21 cellular contexts compared by ENCODE assay signal in genomic region chr1:178548108-178548507, GRCh38. TPM values are rescaled to one million over a fixed set of nuclear protein-coding genes. Genes with fewer than 3 reads are reported as not detected.
DNase-seq lines count a peak whose midpoint lies in the region; ATAC-seq, FAIRE-seq and TF ChIP-seq lines count a peak whose summit lies in the region.
"Had no signal": no experiment of that assay in that cellular context is flagged by ENCODE, and none has a peak within 500 bp of the region (broad histone marks: within the 10 kb centered on the region; RNA-seq: fewer than 3 reads in every experiment).

No MANE protein-coding gene starts in this region.

- H3K27ac ChIP-seq in HCT116 (ENCODE audit: low read depth, low read length) (no peak overlapping the region), PC-3 (ENCODE audit: low read length) (no peak overlapping the region), keratinocyte (ENCODE audit: control insufficient read depth, insufficient read depth, low read length) (no peak overlapping the region), mesenchymal stem cell (ENCODE audit: low read length, poor library complexity, severe bottlenecking) (no peak overlapping the region)

- H4K8ac ChIP-seq in mesenchymal stem cell (ENCODE audit: low read length), result no peak overlapping the region

- H2AFZ ChIP-seq in HCT116 (ENCODE audit: low read depth, low read length, poor library complexity, severe bottlenecking), result no peak overlapping the region
- no peak overlapping the region for H2AFZ ChIP-seq in PC-3 (ENCODE audit: low read length)
- no peak overlapping the region for H2AFZ ChIP-seq in keratinocyte (ENCODE audit: control insufficient read depth, low read length)
- H2AFZ ChIP-seq in mesenchymal stem cell (ENCODE audit: low read depth, low read length), result no peak overlapping the region

- no peaks in the 10 kb centered on the region for H3F3A ChIP-seq in PC-3 (ENCODE audit: low read length, unreplicated experiment)

- RAD21 ChIA-PET in HCT116 (lab: Charles Lee; ENCODE audit: low non-redundant PET in 1 of 2, low total read pairs in 2 of 2, uncharacterized antibody in 2 of 2, unreplicated experiment in 2 of 2), result no interaction called here

- ATAC-seq in HCT116 (peak; percentile 77), PC-3 (no peak), GM21381 (IDR thresholded peaks at IDR 0.05; ENCODE audit: unreplicated experiment) (no peak)
- ATAC-seq: CD8-positive, alpha-beta T cell had no signal

- H3K79me1 ChIP-seq in mesenchymal stem cell (replicated peaks; ENCODE audit: low read length, poor library complexity, severe bottlenecking), result peaks cover 20% of the 10 kb centered on the region

- H3K9me2 ChIP-seq in HCT116 (ENCODE audit: insufficient read depth), result no peaks in the 10 kb centered on the region
- no peaks in the 10 kb centered on the region for H3K9me2 ChIP-seq in PC-3 (replicated peaks; ENCODE audit: low read length)

- POLR2A ChIA-PET in HCT116 (lab: Charles Lee) (no interaction called here), PC-3 (lab: Charles Lee; ENCODE audit: unreplicated experiment) (no interaction called here)

- no peak overlapping the region for H2BK120ac ChIP-seq in mesenchymal stem cell (ENCODE audit: low read depth, low read length)

- TF ChIP-seq CTCF in HCT116 (IDR thresholded peaks at IDR 0.05 in 2 of 3, conservative IDR thresholded peaks at IDR 0.05 in 1 of 3; ENCODE audit: borderline replicate concordance in 1 of 3, insufficient read depth in 1 of 3, low read depth in 2 of 3, low read length in 2 of 3) (peak; percentile 43 to 52 (median 49); a peak in 5 of 6 replicates), PC-3 (conservative IDR thresholded peaks at IDR 0.05; ENCODE audit: low read depth, low read length) (peak; percentile 25; the same call in 1 of the 2 replicates), keratinocyte (optimal IDR thresholded peaks at IDR 0.05 in 1 of 3, IDR thresholded peaks at IDR 0.05 in 1 of 3, conservative IDR thresholded peaks at IDR 0.05 in 1 of 3; ENCODE audit: extremely low read depth in 1 of 3, insufficient read depth in 2 of 3, low read length in 3 of 3) (peak in 2 of 3 experiments; percentile 9 to 14)

- no peak overlapping the region for H2BK5ac ChIP-seq in mesenchymal stem cell (ENCODE audit: low read depth, low read length, poor library complexity, severe bottlenecking)

- H3K4me2 ChIP-seq in HCT116 (ENCODE audit: low read length) (no peak overlapping the region), PC-3 (ENCODE audit: low read length) (no peak overlapping the region), keratinocyte (ENCODE audit: control insufficient read depth, extremely low read depth, insufficient read depth, low read depth, low read length) (no peak overlapping the region), mesenchymal stem cell (ENCODE audit: low read length, poor library complexity, severe bottlenecking) (no peak overlapping the region)

- H2BK12ac ChIP-seq in mesenchymal stem cell (ENCODE audit: low read length in 2 of 2), result no peak overlapping the region

- H3K9ac ChIP-seq in HCT116 (ENCODE audit: low read length) (no peak overlapping the region), PC-3 (ENCODE audit: low read length) (no peak overlapping the region), keratinocyte (ENCODE audit: control insufficient read depth, extremely low read depth, insufficient read depth, low read length) (no peak overlapping the region), mesenchymal stem cell (ENCODE audit: low read length) (no peak overlapping the region)

- H3K4me3 ChIP-seq in HCT116 (replicated peaks in 1 of 2; ENCODE audit: low read depth in 1 of 2, low read length in 2 of 2), result no peak overlapping the region
- H3K4me3 ChIP-seq in PC-3 (ENCODE audit: low read length), result no peak overlapping the region
- H3K4me3 ChIP-seq in keratinocyte (ENCODE audit: control insufficient read depth in 2 of 3, extremely low read depth in 1 of 3, insufficient read depth in 2 of 3, low read depth in 1 of 3, low read length in 3 of 3), result no peak overlapping the region
- no peak overlapping the region for H3K4me3 ChIP-seq in mesenchymal stem cell (ENCODE audit: insufficient read depth in 1 of 2, low read depth in 1 of 2, low read length in 2 of 2)

- no peak overlapping the region for H4K91ac ChIP-seq in mesenchymal stem cell (ENCODE audit: low read length)

- H3K9me3 ChIP-seq in HCT116 (ENCODE audit: control insufficient read depth in 1 of 2, insufficient read depth in 1 of 2, low read depth in 1 of 2, low read length in 2 of 2) (no peaks in the 10 kb centered on the region), PC-3 (ENCODE audit: low read length) (no peaks in the 10 kb centered on the region), keratinocyte (ENCODE audit: control insufficient read depth, low read depth, low read length) (no peaks in the 10 kb centered on the region), mesenchymal stem cell (ENCODE audit: control insufficient read depth, low read length) (no peaks in the 10 kb centered on the region)

- CTCF ChIA-PET in HCT116 (lab: Charles Lee) (interaction anchor here (0.6 to 2.3 kb wide), 2 partner anchors 204 to 455 kb away, joined by 3 to 6 read pairs; no protein-coding TSS in a partner anchor), PC-3 (lab: Charles Lee) (no interaction called here)

- H3K9me1 ChIP-seq in keratinocyte (ENCODE audit: control insufficient read depth, extremely low read depth, insufficient read depth, low read length), result no peaks in the 10 kb centered on the region

- dilution Hi-C loops in keratinocyte (cut with MboI; ENCODE audit: extremely low pct_ligation_motif_present, low sequenced_read_pairs), result no loop called here

- no peak for FAIRE-seq in keratinocyte (lab: Jason Lieb, UNC)

- no peak overlapping the region for H2BK15ac ChIP-seq in mesenchymal stem cell (ENCODE audit: low read depth, poor library complexity, severe bottlenecking)

- H2AK5ac ChIP-seq in mesenchymal stem cell (ENCODE audit: low read length, severe bottlenecking), result no peak overlapping the region

- H3K18ac ChIP-seq in mesenchymal stem cell (ENCODE audit: low read depth in 1 of 2, low read length in 2 of 2), result no peak overlapping the region

- no peak for TF ChIP-seq RAD21 in HCT116 (IDR thresholded peaks at IDR 0.05; ENCODE audit: low read depth)

- BruUV-seq in HCT116 (replicated peaks; lab: Mats Ljungman, UMichigan), result no TSS peak
- BruUV-seq in PC-3 (replicated peaks; lab: Mats Ljungman, UMichigan), result no TSS peak

- H4K20me1 ChIP-seq in HCT116 (ENCODE audit: insufficient read depth) (no peaks in the 10 kb centered on the region), PC-3 (ENCODE audit: low read length) (no peaks in the 10 kb centered on the region), keratinocyte (ENCODE audit: control insufficient read depth, extremely low read depth, insufficient read depth, low read length) (no peaks in the 10 kb centered on the region)

- peak; percentile 34 for DNase-seq in DMS53 (lab: John Stamatoyannopoulos, UW)
- no peak for DNase-seq in DMS53 treated with DMSO at 0.1 percent for 48 hours (lab: John Stamatoyannopoulos, UW; ENCODE audit: unreplicated experiment)
- no peak for DNase-seq in HCT116 (ENCODE audit: low read depth, low spot score)
- DNase-seq in PC-3, result peak; percentile 24
- DNase-seq in keratinocyte (ENCODE audit: low read depth, low spot score), result no peak
- DNase-seq in mesenchymal stem cell, result no peak
- no peak for DNase-seq in DMS79 treated with DMSO at 0.1 percent for 48 hours (lab: John Stamatoyannopoulos, UW)
- DNase-seq: 8988T; CD8-positive, alpha-beta T cell; GF-D8; H7; KBM-7; NCI-H1048; NCI-H1436 treated with DMSO at 0.1 percent for 48 hours; NCI-H2081 treated with DMSO at 0.1 percent for 48 hours; SW 1271 had no signal

- intact Hi-C loops in HCT116 (cut with micrococcal nuclease), result no loop called here
- intact Hi-C loops in PC-3 (cut with micrococcal nuclease), result no loop called here

- H3K14ac ChIP-seq in mesenchymal stem cell (ENCODE audit: low read length in 2 of 2), result no peak overlapping the region

- no peaks in the 10 kb centered on the region for H3K36me3 ChIP-seq in HCT116 (ENCODE audit: control insufficient read depth in 1 of 2, insufficient read depth in 2 of 2, low read length in 2 of 2)
- peaks cover 3% of the 10 kb centered on the region; the same call in 1 of the 2 replicates for H3K36me3 ChIP-seq in PC-3 (ENCODE audit: low read depth, low read length)
- no peaks in the 10 kb centered on the region for H3K36me3 ChIP-seq in keratinocyte (ENCODE audit: control insufficient read depth in 2 of 2, extremely low read depth in 1 of 2, insufficient read depth in 2 of 2, low read length in 2 of 2)
- H3K36me3 ChIP-seq in mesenchymal stem cell (ENCODE audit: control insufficient read depth in 1 of 2, insufficient read depth in 2 of 2, low read depth in 1 of 2, low read length in 2 of 2), result peaks cover 15 to 65% of the 10 kb centered on the region in 2 experiments

- H3K27me3 ChIP-seq in HCT116 (ENCODE audit: insufficient read depth, low read length) (no peaks in the 10 kb centered on the region), PC-3 (ENCODE audit: low read length) (no peaks in the 10 kb centered on the region), keratinocyte (ENCODE audit: control insufficient read depth, extremely low read depth, insufficient read depth, low read length) (no peaks in the 10 kb centered on the region), mesenchymal stem cell (ENCODE audit: control insufficient read depth in 1 of 2, insufficient read depth in 1 of 2, low read length in 2 of 2) (no peaks in the 10 kb centered on the region)

- H3K4me1 ChIP-seq in HCT116 (ENCODE audit: control insufficient read depth in 1 of 2, insufficient read depth in 2 of 2, low read length in 2 of 2), result peaks cover 0 to 4% of the 10 kb centered on the region in 2 experiments; a peak in 1 of 4 replicates
- peaks cover 15% of the 10 kb centered on the region; the same call in 1 of the 2 replicates for H3K4me1 ChIP-seq in PC-3 (ENCODE audit: insufficient read depth, low read length)
- peaks cover 12% of the 10 kb centered on the region for H3K4me1 ChIP-seq in keratinocyte (ENCODE audit: control insufficient read depth, extremely low read depth, insufficient read depth, low read length)
- peaks cover 4% of the 10 kb centered on the region for H3K4me1 ChIP-seq in mesenchymal stem cell (ENCODE audit: control insufficient read depth, insufficient read depth, low read depth, low read length)

- no peak for TF ChIP-seq POLR2A in HCT116 (IDR thresholded peaks at IDR 0.05; ENCODE audit: borderline replicate concordance, extremely low read depth, insufficient read depth, insufficient read length)

- 94% methylated on average over 3 of the region's 3 CpGs for WGBS in mesenchymal stem cell

- peak overlapping the region in 1 of 2 experiments; percentile 24 for H3K4ac ChIP-seq in mesenchymal stem cell (ENCODE audit: low read depth in 1 of 2, low read length in 2 of 2)

- H3K23ac ChIP-seq in mesenchymal stem cell (ENCODE audit: low read length in 2 of 2), result no peak overlapping the region

- H3K79me2 ChIP-seq in HCT116 (ENCODE audit: insufficient read depth, low read length) (no peaks in the 10 kb centered on the region), PC-3 (ENCODE audit: low read length) (peaks cover 31% of the 10 kb centered on the region), keratinocyte (ENCODE audit: control insufficient read depth, insufficient read depth, low read length) (no peaks in the 10 kb centered on the region)

RNA-seq across cellular contexts. Expression of gene TEX35, which starts 35.2 kb away (rescaled TPM):
- total RNA-seq in HCT116 (2021; ENCODE audit: unreplicated experiment) (not detected), PC-3 (2014; rRNA removed) (not detected in 2 replicates)
- polyA plus RNA-seq in HCT116 (2012), result not detected in 2 replicates
- polyA plus RNA-seq in keratinocyte, result 0.18 TPM in 1 of 3 replicates, not detected in the others
- not detected for polyA plus RNA-seq in keratinocyte (2011; ENCODE audit: low read depth)
- polyA plus RNA-seq in keratinocyte (2011; cell fraction: cytosol; rRNA removed), result not detected in 2 replicates
- polyA plus RNA-seq in keratinocyte (2011; cell fraction: nucleus; rRNA removed), result 0.11 TPM in 1 of 2 replicates, not detected in the other
- 0.68 TPM in 1 of 2 replicates, not detected in the other for polyA plus RNA-seq in keratinocyte (2012; ENCODE audit: low replicate concordance)
- polyA minus RNA-seq in keratinocyte, result 0.19 TPM in 1 of 3 replicates, not detected in the others
- polyA minus RNA-seq in keratinocyte (2011; cell fraction: cytosol; rRNA and poly(A)+ RNA removed), result not detected
- 0.54 TPM in 1 of 2 replicates, not detected in the other for polyA minus RNA-seq in keratinocyte (2011; cell fraction: nucleus; rRNA and poly(A)+ RNA removed)
- not detected for polyA plus RNA-seq in mesenchymal stem cell (2013, experiment 1 of 2)
- not detected for polyA plus RNA-seq in mesenchymal stem cell (2013, experiment 2 of 2)
- total RNA-seq: CD8-positive, alpha-beta T cell; Daoy; H7; M059J; SK-MEL-5 had no signal
- polyA plus RNA-seq: BJ had no signal

RNA-seq across cellular contexts. Expression of gene CLEC20A, which starts 51.3 kb away (rescaled TPM):
- total RNA-seq in HCT116 (2021; ENCODE audit: unreplicated experiment), result not detected
- polyA plus RNA-seq in HCT116 (2012), result 0.04 TPM in 1 of 2 replicates, not detected in the other
- total RNA-seq in PC-3 (2014; rRNA removed), result not detected in 2 replicates
- not detected in 3 replicates for polyA plus RNA-seq in keratinocyte
- polyA plus RNA-seq in keratinocyte (2011; ENCODE audit: low read depth), result not detected
- polyA plus RNA-seq in keratinocyte (2011; cell fraction: cytosol; rRNA removed), result not detected in 2 replicates
- not detected in 2 replicates for polyA plus RNA-seq in keratinocyte (2011; cell fraction: nucleus; rRNA removed)
- not detected in 2 replicates for polyA plus RNA-seq in keratinocyte (2012; ENCODE audit: low replicate concordance)
- not detected in 3 replicates for polyA minus RNA-seq in keratinocyte
- polyA minus RNA-seq in keratinocyte (2011; cell fraction: cytosol; rRNA and poly(A)+ RNA removed), result not detected
- polyA minus RNA-seq in keratinocyte (2011; cell fraction: nucleus; rRNA and poly(A)+ RNA removed), result not detected in 2 replicates
- not detected for polyA plus RNA-seq in mesenchymal stem cell (2013, experiment 1 of 2)
- polyA plus RNA-seq in mesenchymal stem cell (2013, experiment 2 of 2), result not detected
- total RNA-seq: CD8-positive, alpha-beta T cell; Daoy; H7; M059J; SK-MEL-5 had no signal
- polyA plus RNA-seq: BJ had no signal

Comparison
In these comparisons a context has a peak if more than half of its experiments do, and no peak if none do; other contexts are left out.
1. DNase-seq: peak in DMS53 (single experiment) and PC-3 (single experiment); none in DMS53 treated with DMSO at 0.1 percent for 48 hours (single experiment), HCT116 (single experiment), keratinocyte (single experiment), mesenchymal stem cell (single experiment) and DMS79 treated with DMSO at 0.1 percent for 48 hours (single experiment).
2. Peak in every context shown above with its lines, with median percentiles within 50 percentile points of each other: CTCF ChIP-seq.